Comparison of ENCODE assay signal across 8 cellular contexts in the genomic region with DNA sequence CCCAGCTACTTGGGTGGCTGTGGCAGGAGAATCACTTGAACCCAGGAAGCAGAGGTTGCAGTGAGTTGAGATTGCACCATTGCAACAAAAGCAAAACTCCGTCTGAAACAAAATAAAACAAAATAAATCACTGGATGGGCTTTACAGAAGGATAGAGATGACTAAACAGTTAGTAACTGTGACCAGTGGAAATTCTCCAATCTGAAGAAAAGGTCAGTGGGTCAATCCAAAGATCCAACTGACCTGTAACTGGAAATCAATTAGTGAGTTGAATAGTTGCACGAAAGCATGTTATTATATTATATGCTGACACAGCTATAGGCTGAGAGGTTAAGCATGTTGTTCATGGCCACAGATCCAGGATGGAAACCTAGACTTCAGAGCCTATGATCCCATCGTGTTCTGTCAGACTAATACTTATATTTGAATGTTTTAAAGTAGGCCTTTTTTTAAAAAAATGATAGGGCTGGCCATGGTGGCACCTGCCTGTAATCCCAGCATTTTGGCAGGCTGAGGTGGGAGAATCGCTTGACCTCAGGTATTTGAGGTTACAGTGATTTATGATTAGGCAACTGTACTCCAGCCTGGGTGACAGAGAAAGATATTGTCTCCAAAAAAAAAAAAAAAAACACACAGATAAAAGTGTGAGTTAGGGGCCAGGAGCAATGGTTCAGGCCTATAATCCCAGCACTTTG. TPM values are rescaled to one million over a fixed set of nuclear protein-coding genes. Genes with fewer than 3 reads are reported as not detected.
A peak's percentile ranks its signal among the peaks of the same experiment; 100 is the strongest.
DNase-seq lines count a peak whose midpoint lies in the region; ATAC-seq and TF ChIP-seq lines count a peak whose summit lies in the region.

No MANE protein-coding gene starts in this region.

- POLR2A ChIA-PET in activated naive CD8-positive, alpha-beta T cell treated with anti-CD3 and anti-CD28 coated beads, Interleukin-2, amount 10 ng/mL, durations not matched to agents 7 days and 5 days (lab: Charles Lee): interaction anchor here (1.3 to 5.1 kb wide), 2 partner anchors 13 to 47 kb away, joined by 3 to 55 read pairs; no protein-coding TSS in a partner anchor

- peak overlapping the region; percentile 95 for H3K4me3 Mint-ChIP-seq in activated naive CD8-positive, alpha-beta T cell treated with anti-CD3 and anti-CD28 coated beads, Interleukin-2, amount 10 ng/mL, durations not matched to agents 7 days and 5 days

- no peaks in the 10 kb centered on the region for H3K9me3 Mint-ChIP-seq in activated naive CD8-positive, alpha-beta T cell treated with anti-CD3 and anti-CD28 coated beads, Interleukin-2, amount 10 ng/mL, durations not matched to agents 7 days and 5 days

- TF ChIP-seq CTCF in left ventricle myocardium inferior (IDR thresholded peaks at IDR 0.05; ENCODE audit: borderline replicate concordance) (no peak), right lobe of liver (IDR thresholded peaks at IDR 0.05) (no peak), uterus (IDR thresholded peaks at IDR 0.05) (no peak)

- peaks cover 23% of the 10 kb centered on the region for H3K36me3 Mint-ChIP-seq in activated naive CD8-positive, alpha-beta T cell treated with anti-CD3 and anti-CD28 coated beads, Interleukin-2, amount 10 ng/mL, durations not matched to agents 7 days and 5 days

- TF ChIP-seq POLR2A in right lobe of liver (IDR thresholded peaks at IDR 0.05): no peak
- TF ChIP-seq POLR2A in uterus (IDR thresholded peaks at IDR 0.05): no peak

- peaks cover 47% of the 10 kb centered on the region for H3K36me3 ChIP-seq in left ventricle myocardium inferior
- H3K36me3 ChIP-seq in right lobe of liver: peaks cover 0 to 25% (median 8%) of the 10 kb centered on the region in 4 donors
- H3K36me3 ChIP-seq in uterus: no peaks in the 10 kb centered on the region

- H3K4me3 ChIP-seq in left ventricle myocardium inferior (peak overlapping the region; percentile 82), right lobe of liver (peak overlapping the region in 2 of 3 donors; percentile 71 to 86), uterus (no peak overlapping the region)

- no peaks in the 10 kb centered on the region for H3K27me3 ChIP-seq in left ventricle myocardium inferior (ENCODE audit: low read depth)
- no peaks in the 10 kb centered on the region for H3K27me3 ChIP-seq in right lobe of liver
- H3K27me3 ChIP-seq in uterus: no peaks in the 10 kb centered on the region

- H3K9me3 ChIP-seq in left ventricle myocardium inferior (replicated peaks) (no peaks in the 10 kb centered on the region), right lobe of liver (no peaks in the 10 kb centered on the region), uterus (no peaks in the 10 kb centered on the region)

- peaks cover 74% of the 10 kb centered on the region for H3K4me1 ChIP-seq in left ventricle myocardium inferior
- peaks cover 0 to 46% (median 21%) of the 10 kb centered on the region in 4 donors for H3K4me1 ChIP-seq in right lobe of liver
- no peaks in the 10 kb centered on the region for H3K4me1 ChIP-seq in uterus

- H3K27ac ChIP-seq in left ventricle myocardium inferior (replicated peaks) (peak overlapping the region; percentile 97), right lobe of liver (peak overlapping the region; percentile 93 to 99 (median 96)), uterus (peak overlapping the region; percentile 88 to 90)

- no peak for ATAC-seq in left ventricle myocardium superior
- ATAC-seq in activated naive CD8-positive, alpha-beta T cell treated with anti-CD3 and anti-CD28 coated beads, Interleukin-2, amount 10 ng/mL, durations not matched to agents 7 days and 5 days (ENCODE audit: low read depth): no peak
- ATAC-seq in right lobe of liver: peak in 1 of 4 donors; percentile 17

- H3K4me1 Mint-ChIP-seq in activated naive CD8-positive, alpha-beta T cell treated with anti-CD3 and anti-CD28 coated beads, Interleukin-2, amount 10 ng/mL, durations not matched to agents 7 days and 5 days: peaks cover 27% of the 10 kb centered on the region

- H3K27ac Mint-ChIP-seq in activated naive CD8-positive, alpha-beta T cell treated with anti-CD3 and anti-CD28 coated beads, Interleukin-2, amount 10 ng/mL, durations not matched to agents 7 days and 5 days: peak overlapping the region; percentile 88

- WGBS in right lobe of liver (ENCODE audit: insufficient coverage, low coverage, low lambda C conversion rate, missing lambda C conversion rate): 19% methylated on average over 4 of the region's 4 CpGs

- DNase-seq in left ventricle myocardium inferior (no peak), left ventricle myocardium superior (no peak), right lobe of liver (no peak), uterus (no peak), NK-92 (lab: John Stamatoyannopoulos, UW; ENCODE audit: unreplicated experiment) (no peak), NCI-H510A treated with DMSO at 0.1 percent for 48 hours (lab: John Stamatoyannopoulos, UW) (no peak), NCI-H748 (lab: John Stamatoyannopoulos, UW; ENCODE audit: unreplicated experiment) (no peak)
- DNase-seq in activated naive CD8-positive, alpha-beta T cell treated with anti-CD3 and anti-CD28 coated beads, Interleukin-2, amount 10 ng/mL, durations not matched to agents 7 days and 5 days: no peak

- intact Hi-C loops in left ventricle myocardium inferior (cut with micrococcal nuclease): loop anchor here (10.0 kb wide), 1 partner anchor 65 kb away; no protein-coding TSS in a partner anchor
- intact Hi-C loops in left ventricle myocardium superior (cut with micrococcal nuclease): loop anchor here (10.0 kb wide), 1 partner anchor 175 kb away; no protein-coding TSS in a partner anchor
- intact Hi-C loops in right lobe of liver (cut with DNase I): no loop called here
- intact Hi-C loops in uterus (cut with DNase I; ENCODE audit: low total_unique reads): no loop called here

- no peaks in the 10 kb centered on the region for H3K27me3 Mint-ChIP-seq in activated naive CD8-positive, alpha-beta T cell treated with anti-CD3 and anti-CD28 coated beads, Interleukin-2, amount 10 ng/mL, durations not matched to agents 7 days and 5 days

RNA-seq across cellular contexts. Expression of a gene that starts 1.4 kb away (rescaled TPM):
- total RNA-seq in left ventricle myocardium inferior (947 TPM), left ventricle myocardium superior (1,171 TPM), right lobe of liver (100 to 1,000 TPM; 158 to 466 (median 286) TPM), uterus (100 to 1,000 TPM in 1 of 4 donors, 10 to 100 TPM in 3; 27.7 to 188 (median 70.3) TPM)
- total RNA-seq in activated naive CD8-positive, alpha-beta T cell treated with anti-CD3 and anti-CD28 coated beads, Interleukin-2, amount 10 ng/mL, durations not matched to agents 7 days and 5 days: 100 to 1,000 TPM; 184 TPM

RNA-seq across cellular contexts. Expression of a gene that starts 17.4 kb away (rescaled TPM):
- total RNA-seq in left ventricle myocardium inferior (0.82 TPM), left ventricle myocardium superior (0.47 TPM), right lobe of liver (100 to 1,000 TPM in 5 of 6 experiments, 10 to 100 TPM in 1; 21.0 to 376 (median 186) TPM), uterus (1 to 10 TPM in 2 of 4 donors, under 1 TPM in 1, not detected in 1; 0.51 to 4.7 (median 3.6) TPM)
- total RNA-seq in activated naive CD8-positive, alpha-beta T cell treated with anti-CD3 and anti-CD28 coated beads, Interleukin-2, amount 10 ng/mL, durations not matched to agents 7 days and 5 days: 1 to 10 TPM; 3.8 to 4.0 TPM

RNA-seq across cellular contexts. Expression of a gene that starts 19.6 kb away (rescaled TPM):
- 140 TPM for total RNA-seq in left ventricle myocardium inferior
- 171 TPM for total RNA-seq in left ventricle myocardium superior
- total RNA-seq in activated naive CD8-positive, alpha-beta T cell treated with anti-CD3 and anti-CD28 coated beads, Interleukin-2, amount 10 ng/mL, durations not matched to agents 7 days and 5 days: 100 to 1,000 TPM; 441 to 455 TPM
- 100 to 1,000 TPM in 4 of 6 experiments, 10 to 100 TPM in 2; 89.5 to 157 (median 102) TPM for total RNA-seq in right lobe of liver
- 100 to 1,000 TPM in 2 of 4 donors, 10 to 100 TPM in 2; 65.8 to 353 (median 177) TPM for total RNA-seq in uterus

RNA-seq across cellular contexts. Expression of a gene that starts 41.2 kb away (rescaled TPM):
- total RNA-seq in left ventricle myocardium inferior (not detected), left ventricle myocardium superior (not detected), right lobe of liver (not detected), uterus (1 to 10 TPM in 2 of 4 donors, not detected in 2; 1.1 to 6.2 TPM)
- not detected for total RNA-seq in activated naive CD8-positive, alpha-beta T cell treated with anti-CD3 and anti-CD28 coated beads, Interleukin-2, amount 10 ng/mL, durations not matched to agents 7 days and 5 days

RNA-seq across cellular contexts. Expression of a gene that starts 47.9 kb away (rescaled TPM):
- 3.7 TPM for total RNA-seq in left ventricle myocardium inferior
- 4.5 TPM for total RNA-seq in left ventricle myocardium superior
- 10 to 100 TPM; 71.3 to 74.2 TPM for total RNA-seq in activated naive CD8-positive, alpha-beta T cell treated with anti-CD3 and anti-CD28 coated beads, Interleukin-2, amount 10 ng/mL, durations not matched to agents 7 days and 5 days
- 10 to 100 TPM in 2 of 6 experiments, 1 to 10 TPM in 4; 3.3 to 13.8 (median 5.5) TPM for total RNA-seq in right lobe of liver
- 100 to 1,000 TPM in 1 of 4 donors, 1 to 10 TPM in 3; 3.3 to 308 (median 5.0) TPM for total RNA-seq in uterus

Comparison
In these comparisons a context has a peak if more than half of its experiments do, and no peak if none do; other contexts are left out.
1. H3K4me3 ChIP-seq: peak in left ventricle myocardium inferior (single experiment) and right lobe of liver (2 of 3); none in uterus (0 of 2).
2. intact Hi-C loops: an anchor here in left ventricle myocardium inferior (10.0 kb wide) and left ventricle myocardium superior (10.0 kb wide); none called in right lobe of liver and uterus.
3. Peak in every context shown above with its lines, with median percentiles within 50 percentile points of each other: H3K27ac ChIP-seq.